Comparison of ENCODE assay signal across 8 cellular contexts in genomic region chr2:10375570-10376266, GRCh38.
DNase-seq lines count a peak whose midpoint lies in the region; ATAC-seq and TF ChIP-seq lines count a peak whose summit lies in the region.
"Had no signal": no experiment of that assay in that cellular context is flagged by ENCODE, and none has a peak within 500 bp of the region (broad histone marks: within the 10 kb centered on the region; RNA-seq: fewer than 3 reads in every experiment).

No MANE protein-coding gene starts in this region.

- no peaks in the 10 kb centered on the region for H3K27me3 Mint-ChIP-seq in neural crest cell (ENCODE audit: low read depth)

- DNase-seq in RPMI8226: peak; percentile 80
- no peak for DNase-seq in neural crest cell (ENCODE audit: low read depth, low spot score)
- DNase-seq in brain microvascular endothelial cell: no peak
- DNase-seq in SHP77 treated with DMSO at 0.1 percent for 48 hours (lab: John Stamatoyannopoulos, UW): no peak

- H3K36me3 Mint-ChIP-seq in neural crest cell (ENCODE audit: low read depth): no peaks in the 10 kb centered on the region

- H3K36me3 ChIP-seq in brain microvascular endothelial cell (replicated peaks) (no peaks in the 10 kb centered on the region), gastroesophageal sphincter (no peaks in the 10 kb centered on the region)

- TF ChIP-seq POLR2A in gastroesophageal sphincter (IDR thresholded peaks at IDR 0.05): no peak

- 61 to 71% methylated on average over 7 to 8 of the region's 9 CpGs for WGBS in gastroesophageal sphincter (ENCODE audit: low coverage in 1 of 2), 2 donors

- no peak overlapping the region for H3K4me3 Mint-ChIP-seq in neural crest cell

- peak; percentile 55 for ATAC-seq in GM18907 (IDR thresholded peaks at IDR 0.05; ENCODE audit: unreplicated experiment)
- peak; percentile 47 for ATAC-seq in HG03460 (IDR thresholded peaks at IDR 0.05; ENCODE audit: unreplicated experiment)
- ATAC-seq in gastroesophageal sphincter: no peak

- no peak overlapping the region for H3K4me3 ChIP-seq in brain microvascular endothelial cell (ENCODE audit: low read depth, low read length)
- H3K4me3 ChIP-seq in gastroesophageal sphincter: no peak overlapping the region

- peaks cover 0 to 5% (median 0%) of the 10 kb centered on the region in 3 donors for H3K4me1 ChIP-seq in gastroesophageal sphincter

- TF ChIP-seq CTCF in neural crest cell (conservative IDR thresholded peaks at IDR 0.05): no peak
- TF ChIP-seq CTCF in brain microvascular endothelial cell (IDR thresholded peaks at IDR 0.05; ENCODE audit: low read depth, low read length, missing control alignments): no peak
- no peak for TF ChIP-seq CTCF in gastroesophageal sphincter (IDR thresholded peaks at IDR 0.05)

- H3K9me3 Mint-ChIP-seq in neural crest cell: no peaks in the 10 kb centered on the region

- in situ Hi-C loops in brain microvascular endothelial cell (cut with HindIII; ENCODE audit: low pct_ligation_motif_present, low sequenced_read_pairs): no loop called here

- TF ChIP-seq EP300 in gastroesophageal sphincter (IDR thresholded peaks at IDR 0.05): no peak

- no peaks in the 10 kb centered on the region for H3K9me3 ChIP-seq in gastroesophageal sphincter

- peak overlapping the region; percentile 38 for H3K27ac Mint-ChIP-seq in neural crest cell (ENCODE audit: unreplicated experiment)

- H3K27me3 ChIP-seq in brain microvascular endothelial cell (replicated peaks): no peaks in the 10 kb centered on the region
- no peaks in the 10 kb centered on the region for H3K27me3 ChIP-seq in gastroesophageal sphincter

- H3K4me1 Mint-ChIP-seq in neural crest cell: peaks cover 52% of the 10 kb centered on the region

- no peak overlapping the region for H3K27ac ChIP-seq in brain microvascular endothelial cell
- no peak overlapping the region for H3K27ac ChIP-seq in gastroesophageal sphincter
- H3K27ac ChIP-seq: RWPE1 had no signal
